In genomic region chr14:104361921-104362681, GRCh38 we compare ENCODE assay signal across 14 cellular contexts.
"Had no signal": no experiment of that assay in that cellular context is flagged by ENCODE, and none has a peak within 500 bp of the region (broad histone marks: within the 10 kb centered on the region; RNA-seq: fewer than 3 reads in every experiment).

No MANE protein-coding gene starts in this region.

- H3K27ac Mint-ChIP-seq: activated T-cell treated with anti-CD3 and anti-CD28 coated beads, Interleukin-2, amount 50 U/mL, for 24 hours; mesothelial cell of epicardium had no signal

- H3K27ac ChIP-seq: brain microvascular endothelial cell, ovary, upper lobe of left lung had no signal

- H3K36me3 ChIP-seq: brain microvascular endothelial cell, ovary, upper lobe of left lung had no signal

- H3K9me3 Mint-ChIP-seq: mesothelial cell of epicardium, neural crest cell had no signal

- H3K4me1 ChIP-seq: upper lobe of left lung had no signal

- H3K9me3 ChIP-seq: ovary, upper lobe of left lung had no signal

- H3K36me3 Mint-ChIP-seq: mesothelial cell of epicardium had no signal

- H3K27me3 Mint-ChIP-seq: activated T-cell treated with anti-CD3 and anti-CD28 coated beads, Interleukin-2, amount 50 U/mL, for 24 hours had no signal

- DNase-seq: activated CD4-positive, alpha-beta T cell treated with anti-CD3 and anti-CD28 coated beads, Interleukin-2, amount 50 U/mL, for 1 hour; activated CD4-positive, CD25-positive, alpha-beta regulatory T cell; activated T-cell treated with anti-CD3 and anti-CD28 coated beads, Interleukin-2, amount 50 U/mL, for 24 hours; amygdala; brain microvascular endothelial cell; cerebellar nuclear complex; dermis blood vessel endothelial cell; SHP77 treated with DMSO at 0.1 percent for 48 hours; stimulated activated CD4-positive, alpha-beta T cell treated with anti-CD3 and anti-CD28 coated beads, Interleukin-2, amount 100 ng/mL, for 24 hours; stimulated activated naive CD4-positive, alpha-beta T cell treated with Interleukin-2 at 50 U/mL for 16 hours had no signal

- H3K4me1 Mint-ChIP-seq: mesothelial cell of epicardium, neural crest cell had no signal

- H3K27me3 ChIP-seq: brain microvascular endothelial cell, ovary, upper lobe of left lung had no signal

- H3K4me3 ChIP-seq: ovary, upper lobe of left lung had no signal

- H3K4me3 Mint-ChIP-seq: activated T-cell treated with anti-CD3 and anti-CD28 coated beads, Interleukin-2, amount 50 U/mL, for 24 hours; mesothelial cell of epicardium; neural crest cell had no signal
